In the genomic region with DNA sequence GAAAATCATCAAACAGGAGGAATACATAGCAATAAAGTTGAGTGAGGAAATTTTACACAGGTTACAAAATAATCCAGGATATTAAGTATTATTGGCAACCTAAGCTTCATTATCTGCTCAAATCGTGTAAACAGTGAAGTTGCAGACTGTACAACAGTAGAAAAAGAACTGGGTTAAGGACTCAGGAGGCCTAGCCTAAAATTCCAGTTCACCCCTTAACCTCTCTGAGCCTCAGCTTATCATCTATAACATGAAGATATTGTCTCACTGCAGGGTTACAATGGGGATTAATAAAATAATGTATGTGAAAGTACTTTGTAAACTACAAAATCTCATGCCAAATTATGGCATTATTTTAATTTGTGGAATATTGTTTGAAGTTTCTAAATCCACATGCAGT, we compare ENCODE assay signal across 14 cellular contexts. TPM values are rescaled to one million over a fixed set of nuclear protein-coding genes. Genes with fewer than 3 reads are reported as not detected.
DNase-seq lines count a peak whose midpoint lies in the region; ATAC-seq and TF ChIP-seq lines count a peak whose summit lies in the region.
"Had no signal": no experiment of that assay in that cellular context is flagged by ENCODE, and none has a peak within 500 bp of the region (broad histone marks: within the 10 kb centered on the region; RNA-seq: fewer than 3 reads in every experiment).

No MANE protein-coding gene starts in this region.

- no peak overlapping the region for H2BK5ac ChIP-seq in mesenchymal stem cell (ENCODE audit: low read depth, low read length, poor library complexity, severe bottlenecking)

- H3K18ac ChIP-seq in mesenchymal stem cell (ENCODE audit: low read depth in 1 of 2, low read length in 2 of 2): no peak overlapping the region

- intact Hi-C loops in left ventricle myocardium inferior (cut with micrococcal nuclease): no loop called here
- intact Hi-C loops in right cardiac atrium (cut with DNase I): no loop called here
- intact Hi-C loops in transverse colon (cut with DNase I; ENCODE audit: low total_unique reads): no loop called here

- H3K4me3 ChIP-seq in left ventricle myocardium inferior: peak overlapping the region; percentile 40
- H3K4me3 ChIP-seq in right cardiac atrium (ENCODE audit: low read length): no peak overlapping the region
- H3K4me3 ChIP-seq in mesenchymal stem cell (ENCODE audit: insufficient read depth in 1 of 2, low read depth in 1 of 2, low read length in 2 of 2): peak overlapping the region in 1 of 2 experiments; percentile 74
- no peak overlapping the region for H3K4me3 ChIP-seq in transverse colon

- DNase-seq in left ventricle myocardium inferior: no peak
- no peak for DNase-seq in right cardiac atrium
- no peak for DNase-seq in activated CD8-positive, alpha-beta T cell treated with anti-CD3 and anti-CD28 coated beads, Interleukin-2, amount 10 ng/mL, durations not matched to agents 7 days and 5 days
- no peak for DNase-seq in mesenchymal stem cell
- no peak for DNase-seq in transverse colon
- no peak for DNase-seq in NCI-H2029 treated with DMSO at 0.1 percent for 48 hours (lab: John Stamatoyannopoulos, UW)
- no peak for DNase-seq in DMS153 treated with DMSO at 0.1 percent for 48 hours (lab: John Stamatoyannopoulos, UW; ENCODE audit: unreplicated experiment)
- DNase-seq: activated CD4-positive, alpha-beta T cell treated with anti-CD3 and anti-CD28 coated beads, Interleukin-2, amount 50 U/mL, for 1 hour; NCI-H345; SHP77; substantia nigra had no signal

- peak overlapping the region; percentile 85 for H3K27ac Mint-ChIP-seq in activated CD8-positive, alpha-beta T cell treated with anti-CD3 and anti-CD28 coated beads, Interleukin-2, amount 10 ng/mL, durations not matched to agents 7 days and 5 days
- H3K27ac Mint-ChIP-seq: brain had no signal

- H2BK120ac ChIP-seq in mesenchymal stem cell (ENCODE audit: low read depth, low read length): no peak overlapping the region

- peaks cover 5% of the 10 kb centered on the region for H3K4me1 Mint-ChIP-seq in activated CD8-positive, alpha-beta T cell treated with anti-CD3 and anti-CD28 coated beads, Interleukin-2, amount 10 ng/mL, durations not matched to agents 7 days and 5 days (ENCODE audit: low read depth)

- no peak overlapping the region for H2BK12ac ChIP-seq in mesenchymal stem cell (ENCODE audit: low read length in 2 of 2)

- no peak for TF ChIP-seq EP300 in transverse colon (IDR thresholded peaks at IDR 0.05; ENCODE audit: low read depth)

- no peak for TF ChIP-seq CTCF in left ventricle myocardium inferior (IDR thresholded peaks at IDR 0.05; ENCODE audit: borderline replicate concordance)
- TF ChIP-seq CTCF in transverse colon (IDR thresholded peaks at IDR 0.05): no peak

- no peak overlapping the region for H3K23ac ChIP-seq in mesenchymal stem cell (ENCODE audit: low read length in 2 of 2)

- no peak overlapping the region for H3K4me2 ChIP-seq in mesenchymal stem cell (ENCODE audit: low read length, poor library complexity, severe bottlenecking)

- no peaks in the 10 kb centered on the region for H3K27me3 Mint-ChIP-seq in activated CD8-positive, alpha-beta T cell treated with anti-CD3 and anti-CD28 coated beads, Interleukin-2, amount 10 ng/mL, durations not matched to agents 7 days and 5 days (ENCODE audit: low read depth)
- H3K27me3 Mint-ChIP-seq: brain had no signal

- H3K36me3 ChIP-seq in left ventricle myocardium inferior (no peaks in the 10 kb centered on the region), mesenchymal stem cell (ENCODE audit: control insufficient read depth in 1 of 2, insufficient read depth in 2 of 2, low read depth in 1 of 2, low read length in 2 of 2) (no peaks in the 10 kb centered on the region), transverse colon (no peaks in the 10 kb centered on the region)

- no peaks in the 10 kb centered on the region for H3K9me3 Mint-ChIP-seq in activated CD8-positive, alpha-beta T cell treated with anti-CD3 and anti-CD28 coated beads, Interleukin-2, amount 10 ng/mL, durations not matched to agents 7 days and 5 days (ENCODE audit: insufficient read depth)

- H4K91ac ChIP-seq in mesenchymal stem cell (ENCODE audit: low read length): no peak overlapping the region

- H3K14ac ChIP-seq in mesenchymal stem cell (ENCODE audit: low read length in 2 of 2): no peak overlapping the region

- no peak for TF ChIP-seq POLR2A in transverse colon (IDR thresholded peaks at IDR 0.05)

- H2AK5ac ChIP-seq in mesenchymal stem cell (ENCODE audit: low read length, severe bottlenecking): no peak overlapping the region

- no peak overlapping the region for H2AFZ ChIP-seq in mesenchymal stem cell (ENCODE audit: low read depth, low read length)

- in situ Hi-C loops in transverse colon (cut with MboI; ENCODE audit: low pct_ligation_motif_present in 1 of 4, low pct_unique_long_range_greater_than_20kb in 1 of 4, low sequenced_read_pairs in 3 of 4): no loop called here

- no peak overlapping the region for H3K4ac ChIP-seq in mesenchymal stem cell (ENCODE audit: low read depth in 1 of 2, low read length in 2 of 2)

- no peak overlapping the region for H2BK15ac ChIP-seq in mesenchymal stem cell (ENCODE audit: low read depth, poor library complexity, severe bottlenecking)

- WGBS in right cardiac atrium: 25% methylated on average over 1 of the region's 1 CpG
- no CpG with 5 or more reads among the region's 1 CpG for WGBS in mesenchymal stem cell
- 41 to 60% methylated on average over 1 of the region's 1 CpG for WGBS in transverse colon (ENCODE audit: low coverage in 1 of 2), 2 donors

- no peak overlapping the region for H4K8ac ChIP-seq in mesenchymal stem cell (ENCODE audit: low read length)

- peak overlapping the region; percentile 35 for H3K27ac ChIP-seq in left ventricle myocardium inferior (replicated peaks)
- H3K27ac ChIP-seq in right cardiac atrium (ENCODE audit: low read length): no peak overlapping the region
- H3K27ac ChIP-seq in mesenchymal stem cell (ENCODE audit: low read length, poor library complexity, severe bottlenecking): no peak overlapping the region
- peak overlapping the region; percentile 8 to 33 (median 28) for H3K27ac ChIP-seq in transverse colon
- H3K27ac ChIP-seq: epithelial cell of prostate had no signal

- ATAC-seq in right cardiac atrium (no peak), HG02973 (IDR thresholded peaks at IDR 0.05; ENCODE audit: unreplicated experiment) (no peak)
- ATAC-seq in activated CD8-positive, alpha-beta T cell treated with anti-CD3 and anti-CD28 coated beads, Interleukin-2, amount 10 ng/mL, durations not matched to agents 7 days and 5 days: peak; percentile 53

- peaks cover 21% of the 10 kb centered on the region for H3K36me3 Mint-ChIP-seq in activated CD8-positive, alpha-beta T cell treated with anti-CD3 and anti-CD28 coated beads, Interleukin-2, amount 10 ng/mL, durations not matched to agents 7 days and 5 days (ENCODE audit: low read depth)

- H3K4me3 Mint-ChIP-seq in activated CD8-positive, alpha-beta T cell treated with anti-CD3 and anti-CD28 coated beads, Interleukin-2, amount 10 ng/mL, durations not matched to agents 7 days and 5 days: peak overlapping the region; percentile 70
- H3K4me3 Mint-ChIP-seq: brain had no signal

- CTCF ChIA-PET in activated CD8-positive, alpha-beta T cell treated with anti-CD3 and anti-CD28 coated beads, Interleukin-2, amount 10 ng/mL, durations not matched to agents 7 days and 5 days (lab: Charles Lee): interaction anchor here (0.6 to 2.7 kb wide), 4 partner anchors 10 to 480 kb away, joined by 3 to 15 read pairs (median 4); no protein-coding TSS in a partner anchor

- H3K27me3 ChIP-seq in left ventricle myocardium inferior (ENCODE audit: low read depth) (no peaks in the 10 kb centered on the region), right cardiac atrium (ENCODE audit: control insufficient read depth, insufficient read depth) (no peaks in the 10 kb centered on the region), mesenchymal stem cell (ENCODE audit: control insufficient read depth in 1 of 2, insufficient read depth in 1 of 2, low read length in 2 of 2) (no peaks in the 10 kb centered on the region), transverse colon (no peaks in the 10 kb centered on the region)

- H3K79me1 ChIP-seq in mesenchymal stem cell (replicated peaks; ENCODE audit: low read length, poor library complexity, severe bottlenecking): peaks cover 18% of the 10 kb centered on the region

- H3K9me3 ChIP-seq in left ventricle myocardium inferior (replicated peaks): no peaks in the 10 kb centered on the region
- no peaks in the 10 kb centered on the region for H3K9me3 ChIP-seq in right cardiac atrium (ENCODE audit: control insufficient read depth, low read length)
- no peaks in the 10 kb centered on the region for H3K9me3 ChIP-seq in mesenchymal stem cell (ENCODE audit: control insufficient read depth, low read length)
- no peaks in the 10 kb centered on the region for H3K9me3 ChIP-seq in transverse colon

- POLR2A ChIA-PET in activated CD8-positive, alpha-beta T cell treated with anti-CD3 and anti-CD28 coated beads, Interleukin-2, amount 10 ng/mL, durations not matched to agents 7 days and 5 days (lab: Charles Lee): interaction anchor here (1.1 to 1.8 kb wide), 3 partner anchors 14 to 25 kb away, joined by 3 to 11 read pairs (median 4); no protein-coding TSS in a partner anchor

- peak overlapping the region; percentile 87 for H3K9ac ChIP-seq in mesenchymal stem cell (ENCODE audit: low read length)

- H3K4me1 ChIP-seq in left ventricle myocardium inferior (peaks cover 17% of the 10 kb centered on the region), right cardiac atrium (ENCODE audit: control insufficient read depth, insufficient read depth, low read length) (peaks cover 1% of the 10 kb centered on the region), mesenchymal stem cell (ENCODE audit: control insufficient read depth, insufficient read depth, low read depth, low read length) (no peaks in the 10 kb centered on the region), transverse colon (peaks cover 0 to 3% (median 0%) of the 10 kb centered on the region in 4 donors)

RNA-seq across cellular contexts. Expression of gene DDHD1, which starts 26.0 kb away (rescaled TPM):
- 6.7 TPM for total RNA-seq in left ventricle myocardium inferior
- total RNA-seq in right cardiac atrium: 10 to 100 TPM in 1 of 4 donors, 1 to 10 TPM in 3; 9.5 to 10.8 (median 9.6) TPM
- 3.8 TPM for polyA plus RNA-seq in right cardiac atrium
- total RNA-seq in activated CD8-positive, alpha-beta T cell treated with anti-CD3 and anti-CD28 coated beads, Interleukin-2, amount 10 ng/mL, durations not matched to agents 7 days and 5 days: 10 to 100 TPM; 51.8 to 56.8 TPM
- polyA plus RNA-seq in mesenchymal stem cell (2013, experiment 1 of 2): 5.7 TPM
- 6.4 TPM for polyA plus RNA-seq in mesenchymal stem cell (2013, experiment 2 of 2)
- total RNA-seq in transverse colon: 10 to 100 TPM in 3 of 4 donors, 1 to 10 TPM in 1; 6.4 to 20.5 (median 13.7) TPM

Comparison
In these comparisons a context has a peak if more than half of its experiments do, and no peak if none do; other contexts are left out.
1. H3K27ac ChIP-seq: peak in left ventricle myocardium inferior (single experiment) and transverse colon (4 of 4); none in right cardiac atrium (single experiment) and mesenchymal stem cell (single experiment).